ENCODE assay signal across 2 cellular contexts in genomic region chr5:95710651-95711500, GRCh38.
TF ChIP-seq lines count a peak whose summit lies in the region.
"Not testable (repeated sequence)": the region's sequence is repeated elsewhere in the genome, so short reads cannot be mapped to it uniquely, and the experiment has no call there.

No MANE protein-coding gene starts in this region.

TF ChIP-seq in HEK293, 187 proteins besides CTCF, POLR2A, EP300 and RAD21 (continues in another document):
- peak; percentile 57 for TF ChIP-seq ZXDB (tag by site-specific recombination; IDR thresholded peaks at IDR 0.05)
- 0 out of 2 replicates have a peak, but pooled peaks have one; percentile 35 for TF ChIP-seq ZNF518A (tag by site-specific recombination; conservative IDR thresholded peaks at IDR 0.05; ENCODE audit: low read depth)
- TF ChIP-seq, protein P1, sequence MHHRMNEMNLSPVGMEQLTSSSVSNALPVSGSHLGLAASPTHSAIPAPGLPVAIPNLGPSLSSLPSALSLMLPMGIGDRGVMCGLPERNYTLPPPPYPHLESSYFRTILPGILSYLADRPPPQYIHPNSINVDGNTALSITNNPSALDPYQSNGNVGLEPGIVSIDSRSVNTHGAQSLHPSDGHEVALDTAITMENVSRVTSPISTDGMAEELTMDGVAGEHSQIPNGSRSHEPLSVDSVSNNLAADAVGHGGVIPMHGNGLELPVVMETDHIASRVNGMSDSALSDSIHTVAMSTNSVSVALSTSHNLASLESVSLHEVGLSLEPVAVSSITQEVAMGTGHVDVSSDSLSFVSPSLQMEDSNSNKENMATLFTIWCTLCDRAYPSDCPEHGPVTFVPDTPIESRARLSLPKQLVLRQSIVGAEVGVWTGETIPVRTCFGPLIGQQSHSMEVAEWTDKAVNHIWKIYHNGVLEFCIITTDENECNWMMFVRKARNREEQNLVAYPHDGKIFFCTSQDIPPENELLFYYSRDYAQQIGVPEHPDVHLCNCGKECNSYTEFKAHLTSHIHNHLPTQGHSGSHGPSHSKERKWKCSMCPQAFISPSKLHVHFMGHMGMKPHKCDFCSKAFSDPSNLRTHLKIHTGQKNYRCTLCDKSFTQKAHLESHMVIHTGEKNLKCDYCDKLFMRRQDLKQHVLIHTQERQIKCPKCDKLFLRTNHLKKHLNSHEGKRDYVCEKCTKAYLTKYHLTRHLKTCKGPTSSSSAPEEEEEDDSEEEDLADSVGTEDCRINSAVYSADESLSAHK (tag by site-specific recombination; IDR thresholded peaks at IDR 0.05), result peak; percentile 31; the same call in 1 of the 2 replicates
- TF ChIP-seq ZNF335 (tag by site-specific recombination; conservative IDR thresholded peaks at IDR 0.05), result peak; percentile 92
- peak; percentile 50 for TF ChIP-seq OSR2 (tag by site-specific recombination; IDR thresholded peaks at IDR 0.05)
- 0 out of 2 replicates have a peak, but pooled peaks have one; percentile 33 for TF ChIP-seq ZNF660 (tag by site-specific recombination; IDR thresholded peaks at IDR 0.05)
- peak; percentile 68 for TF ChIP-seq ZNF596 (tag by site-specific recombination; IDR thresholded peaks at IDR 0.05)
- peak; percentile 31; the same call in 1 of the 2 replicates for TF ChIP-seq GLIS1 (tag by site-specific recombination; IDR thresholded peaks at IDR 0.05)
- peak; percentile 77 for TF ChIP-seq ZNF366 (tag by site-specific recombination; conservative IDR thresholded peaks at IDR 0.05)
- peak; percentile 86 for TF ChIP-seq IKZF3 (tag by site-specific recombination; IDR thresholded peaks at IDR 0.05)
- TF ChIP-seq MZF1 (tag by site-specific recombination; IDR thresholded peaks at IDR 0.05; ENCODE audit: borderline replicate concordance), result 0 out of 2 replicates have a peak, but pooled peaks have one; percentile 50
- peak; percentile 71 for TF ChIP-seq FEZF1 (tag by site-specific recombination; IDR thresholded peaks at IDR 0.05)
- TF ChIP-seq, protein P2, sequence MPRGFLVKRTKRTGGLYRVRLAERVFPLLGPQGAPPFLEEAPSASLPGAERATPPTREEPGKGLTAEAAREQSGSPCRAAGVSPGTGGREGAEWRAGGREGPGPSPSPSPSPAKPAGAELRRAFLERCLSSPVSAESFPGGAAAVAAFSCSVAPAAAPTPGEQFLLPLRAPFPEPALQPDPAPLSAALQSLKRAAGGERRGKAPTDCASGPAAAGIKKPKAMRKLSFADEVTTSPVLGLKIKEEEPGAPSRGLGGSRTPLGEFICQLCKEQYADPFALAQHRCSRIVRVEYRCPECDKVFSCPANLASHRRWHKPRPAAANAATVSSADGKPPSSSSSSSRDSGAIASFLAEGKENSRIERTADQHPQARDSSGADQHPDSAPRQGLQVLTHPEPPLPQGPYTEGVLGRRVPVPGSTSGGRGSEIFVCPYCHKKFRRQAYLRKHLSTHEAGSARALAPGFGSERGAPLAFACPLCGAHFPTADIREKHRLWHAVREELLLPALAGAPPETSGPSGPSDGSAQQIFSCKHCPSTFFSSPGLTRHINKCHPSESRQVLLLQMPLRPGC (tag by site-specific recombination; IDR thresholded peaks at IDR 0.05), result peak; percentile 66; the same call in 1 of the 2 replicates
- TF ChIP-seq ZSCAN16 (tag by site-specific recombination; IDR thresholded peaks at IDR 0.05), result peak; percentile 73
- TF ChIP-seq ZNF610 (tag by site-specific recombination; IDR thresholded peaks at IDR 0.05; ENCODE audit: borderline replicate concordance), result peak; percentile 97
- TF ChIP-seq ZEB2 (tag by site-specific recombination; IDR thresholded peaks at IDR 0.05), result 0 out of 2 replicates have a peak, but pooled peaks have one; percentile 42
- peak; percentile 12; the same call in 1 of the 2 replicates for TF ChIP-seq ZSCAN30 (tag by site-specific recombination; IDR thresholded peaks at IDR 0.05)
- TF ChIP-seq, protein P3, sequence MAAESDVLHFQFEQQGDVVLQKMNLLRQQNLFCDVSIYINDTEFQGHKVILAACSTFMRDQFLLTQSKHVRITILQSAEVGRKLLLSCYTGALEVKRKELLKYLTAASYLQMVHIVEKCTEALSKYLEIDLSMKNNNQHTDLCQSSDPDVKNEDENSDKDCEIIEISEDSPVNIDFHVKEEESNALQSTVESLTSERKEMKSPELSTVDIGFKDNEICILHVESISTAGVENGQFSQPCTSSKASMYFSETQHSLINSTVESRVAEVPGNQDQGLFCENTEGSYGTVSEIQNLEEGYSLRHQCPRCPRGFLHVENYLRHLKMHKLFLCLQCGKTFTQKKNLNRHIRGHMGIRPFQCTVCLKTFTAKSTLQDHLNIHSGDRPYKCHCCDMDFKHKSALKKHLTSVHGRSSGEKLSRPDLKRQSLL (tag by site-specific recombination; IDR thresholded peaks at IDR 0.05), result peak; percentile 89; the same call in 1 of the 2 replicates

TF ChIP-seq in K562, 482 proteins besides CTCF, POLR2A, EP300 and RAD21 (continues in another document):
- peak; percentile 26 for TF ChIP-seq MAFG (tag; conservative IDR thresholded peaks at IDR 0.05)
- TF ChIP-seq CREM (IDR thresholded peaks at IDR 0.05; ENCODE audit: low read depth), result peak; percentile 47
- peak; percentile 40; the same call in 1 of the 2 replicates for TF ChIP-seq JUNB (CRISPR knock-in tag; conservative IDR thresholded peaks at IDR 0.05)
- TF ChIP-seq MYNN (IDR thresholded peaks at IDR 0.05), result peak; percentile 98
- not testable (repeated sequence) for TF ChIP-seq MYNN (CRISPR knock-in tag; IDR thresholded peaks at IDR 0.05); CEBPG (tag; conservative IDR thresholded peaks at IDR 0.05 in 1 of 2, IDR thresholded peaks at IDR 0.05 in 1 of 2); FOXM1 (CRISPR knock-in tag; IDR thresholded peaks at IDR 0.05; ENCODE audit: low read depth); ATF3 (CRISPR knock-in tag; conservative IDR thresholded peaks at IDR 0.05)
- TF ChIP-seq SMARCE1 (IDR thresholded peaks at IDR 0.05), result peak; percentile 92
- TF ChIP-seq NCOR1 (IDR thresholded peaks at IDR 0.05), result peak; percentile 28
- peak; percentile 17; the same call in 1 of the 2 replicates for TF ChIP-seq CBFA2T3 (IDR thresholded peaks at IDR 0.05)
- peak; percentile 89 for TF ChIP-seq DPF2 (IDR thresholded peaks at IDR 0.05)
- TF ChIP-seq CGGBP1 (CRISPR knock-in tag; IDR thresholded peaks at IDR 0.05), result 0 out of 2 replicates have a peak, but pooled peaks have one; percentile 15
- peak; percentile 88 for TF ChIP-seq SMARCC2 (IDR thresholded peaks at IDR 0.05; ENCODE audit: low read depth)
- peak in 1 of 2 experiments; percentile 68; a peak in 2 of 4 replicates for TF ChIP-seq ZNF639 (CRISPR knock-in tag; conservative IDR thresholded peaks at IDR 0.05 in 1 of 2, IDR thresholded peaks at IDR 0.05 in 1 of 2)
- TF ChIP-seq ZEB2 (IDR thresholded peaks at IDR 0.05), result 0 out of 2 replicates have a peak, but pooled peaks have one; percentile 11
- peak; percentile 53 for TF ChIP-seq PML (IDR thresholded peaks at IDR 0.05; ENCODE audit: low read length)
- TF ChIP-seq MNT (conservative IDR thresholded peaks at IDR 0.05), result peak in 1 of 2 experiments; percentile 26; a peak in 1 of 4 replicates
- TF ChIP-seq, protein P4, sequence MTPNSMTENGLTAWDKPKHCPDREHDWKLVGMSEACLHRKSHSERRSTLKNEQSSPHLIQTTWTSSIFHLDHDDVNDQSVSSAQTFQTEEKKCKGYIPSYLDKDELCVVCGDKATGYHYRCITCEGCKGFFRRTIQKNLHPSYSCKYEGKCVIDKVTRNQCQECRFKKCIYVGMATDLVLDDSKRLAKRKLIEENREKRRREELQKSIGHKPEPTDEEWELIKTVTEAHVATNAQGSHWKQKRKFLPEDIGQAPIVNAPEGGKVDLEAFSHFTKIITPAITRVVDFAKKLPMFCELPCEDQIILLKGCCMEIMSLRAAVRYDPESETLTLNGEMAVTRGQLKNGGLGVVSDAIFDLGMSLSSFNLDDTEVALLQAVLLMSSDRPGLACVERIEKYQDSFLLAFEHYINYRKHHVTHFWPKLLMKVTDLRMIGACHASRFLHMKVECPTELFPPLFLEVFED (CRISPR knock-in tag; conservative IDR thresholded peaks at IDR 0.05), result 0 out of 2 replicates have a peak, but pooled peaks have one; percentile 19
- peak in 1 of 2 experiments; percentile 37; a peak in 1 of 4 replicates for TF ChIP-seq RCOR1 (IDR thresholded peaks at IDR 0.05; ENCODE audit: borderline replicate concordance in 1 of 2, low read depth in 2 of 2, low read length in 2 of 2)
- TF ChIP-seq, protein P5, sequence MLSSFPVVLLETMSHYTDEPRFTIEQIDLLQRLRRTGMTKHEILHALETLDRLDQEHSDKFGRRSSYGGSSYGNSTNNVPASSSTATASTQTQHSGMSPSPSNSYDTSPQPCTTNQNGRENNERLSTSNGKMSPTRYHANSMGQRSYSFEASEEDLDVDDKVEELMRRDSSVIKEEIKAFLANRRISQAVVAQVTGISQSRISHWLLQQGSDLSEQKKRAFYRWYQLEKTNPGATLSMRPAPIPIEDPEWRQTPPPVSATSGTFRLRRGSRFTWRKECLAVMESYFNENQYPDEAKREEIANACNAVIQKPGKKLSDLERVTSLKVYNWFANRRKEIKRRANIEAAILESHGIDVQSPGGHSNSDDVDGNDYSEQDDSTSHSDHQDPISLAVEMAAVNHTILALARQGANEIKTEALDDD (IDR thresholded peaks at IDR 0.05), result peak; percentile 24; the same call in 1 of the 2 replicates
- TF ChIP-seq CEBPG (CRISPR knock-in tag; IDR thresholded peaks at IDR 0.05), result peak; percentile 77
- 0 out of 2 replicates have a peak, but pooled peaks have one; percentile 8 for TF ChIP-seq FOXM1 (IDR thresholded peaks at IDR 0.05; ENCODE audit: low read depth)
- 0 out of 2 replicates have a peak, but pooled peaks have one; percentile 7 for TF ChIP-seq SOX6 (IDR thresholded peaks at IDR 0.05)
- TF ChIP-seq YY1 (IDR thresholded peaks at IDR 0.05; ENCODE audit: borderline replicate concordance in 1 of 3, control insufficient read depth in 1 of 3, extremely low read depth in 1 of 3, insufficient read depth in 3 of 3, insufficient read length in 1 of 3, insufficient replicate concordance in 2 of 3, low read depth in 1 of 3, low read length in 2 of 3), result peak in 1 of 3 experiments; percentile 7
- TF ChIP-seq ATF3 (IDR thresholded peaks at IDR 0.05), result peak; percentile 98
- TF ChIP-seq SPI1 (IDR thresholded peaks at IDR 0.05; ENCODE audit: borderline replicate concordance, low read depth, low read length), result 0 out of 2 replicates have a peak, but pooled peaks have one; percentile 13
- peak; percentile 39; the same call in 1 of the 2 replicates for TF ChIP-seq POLR2H (tag; IDR thresholded peaks at IDR 0.05; ENCODE audit: low read depth)
- peak; percentile 28; the same call in 1 of the 2 replicates for TF ChIP-seq GABPA (tag; conservative IDR thresholded peaks at IDR 0.05; ENCODE audit: low read depth)
- 0 out of 4 replicates have a peak, but pooled peaks of 1 of the 2 experiments have one; percentile 42 for TF ChIP-seq UBTF (IDR thresholded peaks at IDR 0.05; ENCODE audit: borderline replicate concordance in 1 of 2, low read depth in 2 of 2, low read length in 2 of 2)
